28 cellular contexts compared by ENCODE assay signal in the genomic region with DNA sequence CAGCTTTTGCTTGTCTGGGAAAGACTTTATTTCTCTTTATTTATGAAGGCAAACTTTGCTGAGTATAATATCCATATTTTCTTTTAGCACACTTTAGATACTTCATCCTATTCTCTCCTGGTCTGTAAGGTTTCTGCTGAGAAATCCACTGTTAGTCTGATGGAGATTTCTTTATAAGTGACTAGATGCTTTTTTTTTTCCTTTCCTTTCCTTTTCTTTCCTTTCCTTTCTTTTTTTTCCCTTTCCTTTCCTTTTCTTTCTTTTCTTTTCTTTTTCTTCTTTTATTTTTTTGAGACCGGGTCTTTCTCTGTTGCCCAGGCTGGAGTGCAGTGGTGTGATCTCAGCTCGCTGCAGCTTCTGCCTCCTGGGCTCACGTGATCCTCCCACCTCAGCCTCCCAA. TPM values are rescaled to one million over a fixed set of nuclear protein-coding genes. Genes with fewer than 3 reads are reported as not detected.
DNase-seq lines count a peak whose midpoint lies in the region; ATAC-seq and TF ChIP-seq lines count a peak whose summit lies in the region.
"Had no signal": no experiment of that assay in that cellular context is flagged by ENCODE, and none has a peak within 500 bp of the region (broad histone marks: within the 10 kb centered on the region; RNA-seq: fewer than 3 reads in every experiment).

No MANE protein-coding gene starts in this region.

- H3K27ac ChIP-seq in HEK293 (ENCODE audit: extremely low read depth, low read depth, low read length), result no peak overlapping the region
- H3K27ac ChIP-seq in endodermal cell (ENCODE audit: low read depth, low read length), result no peak overlapping the region
- no peak overlapping the region for H3K27ac ChIP-seq in neural progenitor cell
- H3K27ac ChIP-seq: BLaER1 had no signal

- no peaks in the 10 kb centered on the region for H3K4me1 ChIP-seq in HEK293 (ENCODE audit: control insufficient read depth, insufficient read depth, low read length)
- no peaks in the 10 kb centered on the region for H3K4me1 ChIP-seq in endodermal cell (ENCODE audit: control insufficient read depth, insufficient read depth, low read length)
- no peaks in the 10 kb centered on the region for H3K4me1 ChIP-seq in neural progenitor cell
- H3K4me1 ChIP-seq: BE2C, BLaER1 had no signal

- H3K4me2 ChIP-seq in neural progenitor cell, result no peak overlapping the region
- H3K4me2 ChIP-seq: BLaER1 had no signal

- POLR2A ChIA-PET in HEK293 (lab: Yijun Ruan, JAX), result no interaction called here

- no peaks in the 10 kb centered on the region for H3K79me2 ChIP-seq in neural progenitor cell (ENCODE audit: low read depth)

- CTCF ChIA-PET in HEK293 (lab: Yijun Ruan, JAX), result interaction anchor here (0.6 to 0.7 kb wide), 2 partner anchors 9 to 18 kb away, joined by 3 read pairs; no protein-coding TSS in a partner anchor

- H3K27ac Mint-ChIP-seq in endodermal cell, result no peak overlapping the region
- H3K27ac Mint-ChIP-seq in neural progenitor cell, result no peak overlapping the region
- H3K27ac Mint-ChIP-seq: CD14-positive monocyte; CD4-positive, alpha-beta memory T cell; CD4-positive, CD25-positive, alpha-beta regulatory T cell; CD8-positive, alpha-beta memory T cell had no signal

- TF ChIP-seq CTCF in HEK293 (tag by site-specific recombination; IDR thresholded peaks at IDR 0.05), result no peak
- no peak for TF ChIP-seq CTCF in endodermal cell (conservative IDR thresholded peaks at IDR 0.05)
- TF ChIP-seq CTCF in neural progenitor cell (IDR thresholded peaks at IDR 0.05), result no peak

- no peak for ATAC-seq in HG02588 (IDR thresholded peaks at IDR 0.05; ENCODE audit: unreplicated experiment)
- ATAC-seq in HG03108 (IDR thresholded peaks at IDR 0.05; ENCODE audit: unreplicated experiment), result no peak
- ATAC-seq: GM12878 had no signal

- H3K36me3 ChIP-seq in HEK293 (ENCODE audit: control insufficient read depth in 2 of 2, insufficient read depth in 1 of 2, low read length in 2 of 2) (no peaks in the 10 kb centered on the region), endodermal cell (ENCODE audit: control insufficient read depth, insufficient read depth, low read length) (no peaks in the 10 kb centered on the region), neural progenitor cell (no peaks in the 10 kb centered on the region)
- H3K36me3 ChIP-seq: BE2C, BLaER1 had no signal

- H4K20me1 ChIP-seq in neural progenitor cell (ENCODE audit: low read depth), result no peaks in the 10 kb centered on the region
- H4K20me1 ChIP-seq: BLaER1 had no signal

- no peak overlapping the region for H3K9ac ChIP-seq in endodermal cell (ENCODE audit: extremely low read depth, low read length, poor library complexity, severe bottlenecking)
- H3K9ac ChIP-seq in neural progenitor cell, result no peak overlapping the region
- H3K9ac ChIP-seq: BLaER1 had no signal

- H3K4me1 Mint-ChIP-seq in endodermal cell, result peaks cover 36% of the 10 kb centered on the region
- no peaks in the 10 kb centered on the region for H3K4me1 Mint-ChIP-seq in neural progenitor cell
- H3K4me1 Mint-ChIP-seq: CD4-positive, alpha-beta memory T cell; CD4-positive, CD25-positive, alpha-beta regulatory T cell; CD8-positive, alpha-beta memory T cell had no signal

- no peak overlapping the region for H3K4me3 ChIP-seq in HEK293 (ENCODE audit: low read depth, low read length)
- H3K4me3 ChIP-seq in endodermal cell (ENCODE audit: low read length), result no peak overlapping the region
- no peak overlapping the region for H3K4me3 ChIP-seq in neural progenitor cell
- H3K4me3 ChIP-seq: BLaER1, GM12878 had no signal

- no peaks in the 10 kb centered on the region for H3F3A ChIP-seq in neural progenitor cell (ENCODE audit: low read depth)

- H3K36me3 Mint-ChIP-seq in endodermal cell (ENCODE audit: low read depth) (no peaks in the 10 kb centered on the region), neural progenitor cell (no peaks in the 10 kb centered on the region)
- H3K36me3 Mint-ChIP-seq: CD14-positive monocyte; CD4-positive, CD25-positive, alpha-beta regulatory T cell had no signal

- H3K4me3 Mint-ChIP-seq in endodermal cell (peak overlapping the region; percentile 14), neural progenitor cell (no peak overlapping the region)
- H3K4me3 Mint-ChIP-seq: CD14-positive monocyte; CD4-positive, alpha-beta memory T cell; CD4-positive, CD25-positive, alpha-beta regulatory T cell; CD8-positive, alpha-beta memory T cell had no signal

- peak overlapping the region; percentile 21 for H2AFZ ChIP-seq in neural progenitor cell (replicated peaks)

- H3K27me3 Mint-ChIP-seq in endodermal cell (ENCODE audit: insufficient read depth) (peaks cover 41% of the 10 kb centered on the region), neural progenitor cell (ENCODE audit: insufficient read depth, low read depth) (peaks cover 2% of the 10 kb centered on the region)

- H3K9me3 ChIP-seq in HEK293 (ENCODE audit: control insufficient read depth, insufficient read depth, low read depth, low read length) (no peaks in the 10 kb centered on the region), endodermal cell (ENCODE audit: control insufficient read depth, low read length) (peaks cover 8% of the 10 kb centered on the region), neural progenitor cell (ENCODE audit: low read depth) (no peaks in the 10 kb centered on the region)
- H3K9me3 ChIP-seq: BE2C had no signal

- H3K9me3 Mint-ChIP-seq in endodermal cell (peaks cover 1% of the 10 kb centered on the region), neural progenitor cell (no peaks in the 10 kb centered on the region)

- peaks cover 77% of the 10 kb centered on the region for H3K27me3 ChIP-seq in endodermal cell (ENCODE audit: control insufficient read depth, insufficient read depth, low read length, poor library complexity, severe bottlenecking)
- H3K27me3 ChIP-seq in neural progenitor cell, result no peaks in the 10 kb centered on the region
- H3K27me3 ChIP-seq: BE2C, BLaER1 had no signal

- 98 to 100% methylated on average over 1 to 3 of the region's 3 CpGs for WGBS in endodermal cell (ENCODE audit: insufficient coverage in 1 of 2, insufficient read length in 1 of 2), 2 experiments

- DNase-seq in endodermal cell (no peak), neural progenitor cell (ENCODE audit: low spot score) (no peak), HPDE6-E6E7 (ENCODE audit: extremely low spot score) (no peak)
- DNase-seq: 8988T; ACHN; BE2C; C1 segment of cervical spinal cord; CD4-positive, alpha-beta memory T cell; CD4-positive, CD25-positive, alpha-beta regulatory T cell; CD8-positive, alpha-beta memory T cell; COR-L47; DMS 273 treated with DMSO at 0.1 percent for 48 hours; DMS153; DMS53; DMS79; DND-41; EL; GDM1 had no signal

TF ChIP-seq in HEK293, 187 proteins besides CTCF, POLR2A, EP300 and RAD21:
- TF ChIP-seq ZEB2 (tag by site-specific recombination; IDR thresholded peaks at IDR 0.05) (no peak), PRDM1 (tag by site-specific recombination; IDR thresholded peaks at IDR 0.05) (peak; percentile 64)

RNA-seq across cellular contexts. Expression of a gene that starts 38.4 kb away (rescaled TPM):
- total RNA-seq in endodermal cell (not detected), neural progenitor cell (ENCODE audit: low replicate concordance) (not detected in 2 replicates)
- not detected for polyA plus RNA-seq in endodermal cell (2013, experiment 1 of 2)
- polyA plus RNA-seq in endodermal cell (2013, experiment 2 of 2), result not detected
- total RNA-seq: A673; CD4-positive, alpha-beta memory T cell; CD4-positive, CD25-positive, alpha-beta regulatory T cell; CD8-positive, alpha-beta memory T cell; Daoy; G401; GM12878 had no signal
- polyA plus RNA-seq: AG04450; CD14-positive monocyte; CD4-positive, alpha-beta memory T cell; CD4-positive, CD25-positive, alpha-beta regulatory T cell; CD8-positive, alpha-beta memory T cell had no signal

RNA-seq across cellular contexts. Expression of a gene that starts 58.5 kb away (rescaled TPM):
- total RNA-seq in endodermal cell (10 to 100 TPM; 23.2 to 26.3 TPM), neural progenitor cell (ENCODE audit: low replicate concordance) (22.0 and 31.8 TPM in 2 replicates)
- 25.8 TPM for polyA plus RNA-seq in endodermal cell (2013, experiment 1 of 2)
- polyA plus RNA-seq in endodermal cell (2013, experiment 2 of 2), result 23.2 TPM
